Comparison of ENCODE assay signal across 32 cellular contexts in the genomic region with DNA sequence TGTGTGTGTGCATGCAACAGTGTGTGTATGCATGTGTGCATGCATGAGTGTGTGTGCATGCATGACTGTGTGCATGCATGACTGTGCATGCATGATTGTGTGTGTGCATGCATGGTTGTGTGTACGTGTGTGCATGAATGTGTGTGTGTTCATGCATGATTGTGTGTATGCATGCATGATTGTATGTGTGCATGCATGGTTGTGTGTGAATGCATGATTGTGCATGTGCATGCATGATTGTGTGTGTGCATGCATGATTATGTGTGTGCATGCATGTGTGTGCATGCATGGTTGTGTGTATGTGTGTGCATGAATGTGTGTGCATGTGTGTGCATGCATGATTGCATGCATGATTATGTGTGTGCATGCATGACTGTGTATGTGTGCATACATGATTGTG.
"Had no signal": no experiment of that assay in that cellular context is flagged by ENCODE, and none has a peak within 500 bp of the region (broad histone marks: within the 10 kb centered on the region; RNA-seq: fewer than 3 reads in every experiment).

No MANE protein-coding gene starts in this region.

- H3K4me3 Mint-ChIP-seq: activated B cell treated with CpG ODN at 0.5 μM for 24 hours; activated CD8-positive, alpha-beta T cell treated with anti-CD3 and anti-CD28 coated beads for 36 hours; activated naive CD8-positive, alpha-beta T cell; activated T-cell treated with anti-CD3 and anti-CD28 coated beads, Interleukin-2, amount 50 U/mL, for 4 hours; activated T-helper 17 cell treated with anti-CD3 and anti-CD28 coated beads, Interleukin-2, amount 50 U/mL, for 72 hours; T-helper 17 cell; T-helper 2 cell treated with Interferon-gamma antibody and Interleukin-4, amounts not matched to agents 5 μg/mL and 100 μg/mL, for 36 hours had no signal

- H3K9me3 Mint-ChIP-seq: activated CD8-positive, alpha-beta T cell treated with anti-CD3 and anti-CD28 coated beads for 36 hours; activated T-cell treated with anti-CD3 and anti-CD28 coated beads, Interleukin-2, amount 50 U/mL, for 4 hours had no signal

- ATAC-seq: activated CD4-positive, CD25-positive, alpha-beta regulatory T cell treated with anti-CD3 and anti-CD28 coated beads, Interleukin-2, amount 50 U/mL, for 24 hours; activated CD8-positive, alpha-beta T cell treated with anti-CD3 and anti-CD28 coated beads for 36 hours; activated T-cell treated with anti-CD3 and anti-CD28 coated beads, Interleukin-2, amount 50 U/mL, for 4 hours; activated T-helper 17 cell treated with anti-CD3 and anti-CD28 coated beads, Interleukin-2, amount 50 U/mL, for 72 hours; gastroesophageal sphincter; T-helper 17 cell had no signal

- H3K9me3 ChIP-seq: colonic mucosa, esophagus squamous epithelium had no signal

- DNase-seq: activated B cell treated with CpG ODN at 0.5 μM for 24 hours; activated CD4-positive, alpha-beta T cell treated with anti-CD3 and anti-CD28 coated beads for 48 hours; activated CD4-positive, alpha-beta T cell treated with anti-CD3 and anti-CD28 coated beads, Interleukin-2, amount 50 U/mL, for 1 hour; activated CD4-positive, alpha-beta T cell treated with anti-CD3 and anti-CD28 coated beads, Interleukin-2, amount 50 U/mL, for 48 hours; activated CD8-positive, alpha-beta memory T cell treated with anti-CD3 and anti-CD28 coated beads for 24 hours; activated CD8-positive, alpha-beta T cell treated with anti-CD3 and anti-CD28 coated beads for 36 hours; activated effector memory CD4-positive, alpha-beta T cell treated with Interleukin-2 at 50 U/mL for 16 hours; activated gamma-delta T cell treated with Interleukin-2 at 50 U/mL for 16 hours; activated naive CD4-positive, alpha-beta T cell treated with anti-CD3 and anti-CD28 coated beads, Interleukin-2, amount 50 U/mL, for 16 hours; activated naive CD4-positive, alpha-beta T cell treated with Interleukin-2 at 50 U/mL for 16 hours; activated T-cell treated with anti-CD3 and anti-CD28 coated beads, Interleukin-2, amount 50 U/mL, for 4 hours; amniotic stem cell; anterior cingulate cortex; brain microvascular endothelial cell; caudate nucleus; colonic mucosa; effector CD8-positive, alpha-beta T cell; esophagus squamous epithelium; foreskin melanocyte; T-helper 1 cell; T-helper 17 cell; T1000; WERI-Rb-1 had no signal

- H3K27ac Mint-ChIP-seq: activated B cell treated with CpG ODN at 0.5 μM for 24 hours; activated CD8-positive, alpha-beta T cell treated with anti-CD3 and anti-CD28 coated beads for 36 hours; activated naive CD8-positive, alpha-beta T cell; activated T-helper 17 cell treated with anti-CD3 and anti-CD28 coated beads, Interleukin-2, amount 50 U/mL, for 72 hours; T-helper 17 cell; T-helper 2 cell treated with Interferon-gamma antibody and Interleukin-4, amounts not matched to agents 5 μg/mL and 100 μg/mL, for 36 hours had no signal

- H3K36me3 ChIP-seq: brain microvascular endothelial cell, colonic mucosa, esophagus squamous epithelium, gastroesophageal sphincter, WERI-Rb-1 had no signal

- H3K27me3 ChIP-seq: brain microvascular endothelial cell, colonic mucosa had no signal

- H3K36me3 Mint-ChIP-seq: activated naive CD8-positive, alpha-beta T cell had no signal

- H3K4me3 ChIP-seq: colonic mucosa, esophagus squamous epithelium, gastroesophageal sphincter had no signal

- H3K4me1 Mint-ChIP-seq: activated B cell treated with CpG ODN at 0.5 μM for 24 hours; activated T-helper 17 cell treated with anti-CD3 and anti-CD28 coated beads, Interleukin-2, amount 50 U/mL, for 72 hours; T-helper 17 cell had no signal

- FAIRE-seq: astrocyte, endometrium, endothelial cell of umbilical vein had no signal

- H3K4me1 ChIP-seq: colonic mucosa, esophagus squamous epithelium, gastroesophageal sphincter had no signal

- H3K27me3 Mint-ChIP-seq: activated B cell treated with CpG ODN at 0.5 μM for 24 hours had no signal

- H3K27ac ChIP-seq: brain microvascular endothelial cell, colonic mucosa, epithelial cell of prostate, esophagus squamous epithelium, gastroesophageal sphincter, WERI-Rb-1 had no signal
